1 cellular context compared by ENCODE assay signal in genomic region chrX:11214346-11215190, GRCh38.
TF ChIP-seq lines count a peak whose summit lies in the region.

No MANE protein-coding gene starts in this region.

TF ChIP-seq in K562, 482 proteins besides CTCF, POLR2A, EP300 and RAD21:
- no peak for TF ChIP-seq ZNF766 (CRISPR knock-in tag; conservative IDR thresholded peaks at IDR 0.05)
- no peak for TF ChIP-seq NCOA2 (IDR thresholded peaks at IDR 0.05; ENCODE audit: partially characterized antibody in 2 of 2)
- peak; percentile 13 for TF ChIP-seq NFYB (IDR thresholded peaks at IDR 0.05; ENCODE audit: extremely low read depth, insufficient read length)
- TF ChIP-seq E4F1 (CRISPR knock-in tag; IDR thresholded peaks at IDR 0.05; ENCODE audit: borderline replicate concordance) = no peak
- TF ChIP-seq PRDM10 (IDR thresholded peaks at IDR 0.05; ENCODE audit: partially characterized antibody) = peak; percentile 63
- no peak for TF ChIP-seq HMGXB4 (CRISPR knock-in tag; IDR thresholded peaks at IDR 0.05)
- TF ChIP-seq PRMT5 (CRISPR knock-in tag; IDR thresholded peaks at IDR 0.05) = no peak
- no peak for TF ChIP-seq HDAC3 (IDR thresholded peaks at IDR 0.05; ENCODE audit: borderline replicate concordance, partially characterized antibody)
- peak; percentile 38 for TF ChIP-seq POLR2G (IDR thresholded peaks at IDR 0.05; ENCODE audit: low read depth, low read length)
